In genomic region chrX:46595084-46595483, GRCh38 we compare ENCODE assay signal across 29 cellular contexts.
"Had no signal": no experiment of that assay in that cellular context is flagged by ENCODE, and none has a peak within 500 bp of the region (broad histone marks: within the 10 kb centered on the region; RNA-seq: fewer than 3 reads in every experiment).

No MANE protein-coding gene starts in this region.

- H3K27ac ChIP-seq: lower lobe of right lung, pancreas, prostate gland, skin epidermis, suprapubic skin, thoracic aorta, tibial nerve, uterus had no signal

- DNase-seq: kidney glomerular epithelial cell; left cardiac atrium; lower lobe of right lung; mammary epithelial cell; mesenchymal stem cell; naive thymus-derived CD8-positive, alpha-beta T cell; nucleus accumbens; pancreas; posterior cingulate gyrus; retina; right cardiac atrium; stimulated activated CD4-positive, alpha-beta T cell treated with anti-CD3 and anti-CD28 coated beads, Interleukin-12 subunit alpha, Interleukin-12 subunit beta, amount 100 ng/mL, for 4 hours; stimulated activated CD4-positive, alpha-beta T cell treated with anti-CD3 and anti-CD28 coated beads, Interleukin-15, amount 100 ng/mL, for 24 hours; stimulated activated CD4-positive, alpha-beta T cell treated with anti-CD3 and anti-CD28 coated beads, Interleukin-2, amount 100 ng/mL, for 24 hours; stimulated activated CD4-positive, alpha-beta T cell treated with anti-CD3 and anti-CD28 coated beads, Interleukin-4, amount 100 ng/mL, for 24 hours; stimulated activated naive CD4-positive, alpha-beta T cell; uterus had no signal

- H3K36me3 Mint-ChIP-seq: stimulated activated effector memory CD8-positive, alpha-beta T cell treated with anti-CD3 and anti-CD28 coated beads, Interleukin-12 subunit alpha, Interleukin-12 subunit beta, amount 100 ng/mL, for 72 hours had no signal

- H3K9me3 Mint-ChIP-seq: nephron; neural crest cell; stimulated activated effector memory CD8-positive, alpha-beta T cell treated with anti-CD3 and anti-CD28 coated beads, Interleukin-12 subunit alpha, Interleukin-12 subunit beta, amount 100 ng/mL, for 72 hours; stimulated activated naive CD8-positive, alpha-beta T cell treated with anti-CD3 and anti-CD28 coated beads, Interleukin-15, Interleukin-2, amounts not matched to agents 100 ng/mL and 50 ng/mL, for 24 hours; type B pancreatic cell had no signal

- H3K4me1 ChIP-seq: lower lobe of right lung, pancreas, prostate gland, suprapubic skin, tibial nerve, uterus had no signal

- H3K27ac Mint-ChIP-seq: naive thymus-derived CD8-positive, alpha-beta T cell; nephron; stimulated activated effector memory CD8-positive, alpha-beta T cell treated with anti-CD3 and anti-CD28 coated beads, Interleukin-12 subunit alpha, Interleukin-12 subunit beta, amount 100 ng/mL, for 72 hours; stimulated activated naive CD8-positive, alpha-beta T cell treated with anti-CD3 and anti-CD28 coated beads, Interleukin-15, Interleukin-2, amounts not matched to agents 100 ng/mL and 50 ng/mL, for 24 hours had no signal

- H3K4me1 Mint-ChIP-seq: nephron, neural crest cell had no signal

- H3K27me3 ChIP-seq: suprapubic skin, tibial nerve, uterus had no signal

- H3K27me3 Mint-ChIP-seq: naive thymus-derived CD8-positive, alpha-beta T cell; stimulated activated naive CD8-positive, alpha-beta T cell treated with anti-CD3 and anti-CD28 coated beads, Interleukin-15, Interleukin-2, amounts not matched to agents 100 ng/mL and 50 ng/mL, for 24 hours; type B pancreatic cell had no signal

- ATAC-seq: left lobe of liver; lower lobe of right lung; naive thymus-derived CD8-positive, alpha-beta T cell; pancreas; sciatic nerve; stimulated activated effector memory CD8-positive, alpha-beta T cell treated with anti-CD3 and anti-CD28 coated beads, Interleukin-12 subunit alpha, Interleukin-12 subunit beta, amount 100 ng/mL, for 72 hours had no signal

- H3K9me3 ChIP-seq: lower lobe of right lung, pancreas, prostate gland, suprapubic skin, thoracic aorta, tibial nerve, uterus had no signal

- H3K4me3 ChIP-seq: lower lobe of right lung, pancreas, prostate gland, skin epidermis, suprapubic skin, thoracic aorta, tibial nerve, uterus had no signal

- H3K4me3 Mint-ChIP-seq: naive thymus-derived CD8-positive, alpha-beta T cell; nephron; neural crest cell; stimulated activated effector memory CD8-positive, alpha-beta T cell treated with anti-CD3 and anti-CD28 coated beads, Interleukin-12 subunit alpha, Interleukin-12 subunit beta, amount 100 ng/mL, for 72 hours; stimulated activated naive CD8-positive, alpha-beta T cell treated with anti-CD3 and anti-CD28 coated beads, Interleukin-15, Interleukin-2, amounts not matched to agents 100 ng/mL and 50 ng/mL, for 24 hours; type B pancreatic cell had no signal

- H3K36me3 ChIP-seq: lower lobe of right lung, pancreas, prostate gland, suprapubic skin, thoracic aorta, tibial nerve, uterus had no signal
